28 cellular contexts compared by ENCODE assay signal in the genomic region with DNA sequence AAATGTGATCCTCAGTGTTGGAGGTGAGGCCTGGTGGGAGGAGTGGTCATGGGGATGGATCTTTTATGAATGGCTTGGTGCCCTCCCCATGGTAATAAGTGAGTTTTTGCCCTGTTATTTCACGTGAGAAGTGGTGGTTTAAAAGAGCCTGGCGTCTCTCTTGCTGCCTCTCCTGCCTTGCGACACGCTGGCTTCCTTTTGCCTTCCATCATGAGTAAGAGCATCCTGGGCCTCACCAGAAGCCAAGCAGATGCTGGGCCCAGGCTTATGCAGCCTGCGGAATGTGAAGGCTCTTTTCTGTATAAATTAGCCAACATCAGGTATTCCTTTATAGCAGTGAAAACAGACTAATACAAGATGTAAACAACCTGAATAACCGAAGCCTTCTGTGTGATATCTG. TPM values are rescaled to one million over a fixed set of nuclear protein-coding genes. Genes with fewer than 3 reads are reported as not detected.
"Had no signal": no experiment of that assay in that cellular context is flagged by ENCODE, and none has a peak within 500 bp of the region (broad histone marks: within the 10 kb centered on the region; RNA-seq: fewer than 3 reads in every experiment).

No MANE protein-coding gene starts in this region.

- H3K4me3 Mint-ChIP-seq: memory B cell; natural killer cell; stimulated activated effector memory CD8-positive, alpha-beta T cell treated with anti-CD3 and anti-CD28 coated beads, Interleukin-12 subunit alpha, Interleukin-12 subunit beta, amount 100 ng/mL, for 72 hours had no signal

- DNase-seq: cortex of kidney; foreskin fibroblast; gastrocnemius medialis; head of caudate nucleus; kidney; natural killer cell; stimulated activated CD4-positive, alpha-beta T cell treated with anti-CD3 and anti-CD28 coated beads, Interleukin-12 subunit alpha, Interleukin-12 subunit beta, amount 100 ng/mL, for 4 hours; stimulated activated CD4-positive, alpha-beta T cell treated with anti-CD3 and anti-CD28 coated beads, Interleukin-2, amount 100 ng/mL, for 24 hours; stimulated activated CD4-positive, alpha-beta T cell treated with anti-CD3 and anti-CD28 coated beads, Interleukin-4, amount 100 ng/mL, for 24 hours; stimulated activated naive CD4-positive, alpha-beta T cell treated with Interleukin-2 at 50 U/mL for 16 hours; stomach; thyroid gland; upper lobe of left lung had no signal

- H3K27ac Mint-ChIP-seq: memory B cell; natural killer cell; stimulated activated effector memory CD8-positive, alpha-beta T cell treated with anti-CD3 and anti-CD28 coated beads, Interleukin-12 subunit alpha, Interleukin-12 subunit beta, amount 100 ng/mL, for 72 hours had no signal

- H3K27me3 Mint-ChIP-seq: memory B cell had no signal

RNA-seq across cellular contexts. Expression of a gene that starts 27.8 kb away (rescaled TPM):
- total RNA-seq: dermis microvascular lymphatic vessel endothelial cell, glomerular endothelial cell, kidney, left lobe of liver, liver, mononuclear cell, natural killer cell, osteoblast, prostate gland, right atrium auricular region, smooth muscle cell, subcutaneous adipose tissue, upper lobe of left lung had no signal

RNA-seq across cellular contexts. Expression of a gene that starts 42.0 kb away (rescaled TPM):
- total RNA-seq: dermis microvascular lymphatic vessel endothelial cell, gastrocnemius medialis, glomerular endothelial cell, kidney, left lobe of liver, liver, lung, mononuclear cell, natural killer cell, osteoblast, prostate gland, right atrium auricular region, sciatic nerve, smooth muscle cell, stomach, subcutaneous adipose tissue, temporal lobe, thyroid gland, upper lobe of left lung had no signal
